21 cellular contexts compared by ENCODE assay signal in the genomic region with DNA sequence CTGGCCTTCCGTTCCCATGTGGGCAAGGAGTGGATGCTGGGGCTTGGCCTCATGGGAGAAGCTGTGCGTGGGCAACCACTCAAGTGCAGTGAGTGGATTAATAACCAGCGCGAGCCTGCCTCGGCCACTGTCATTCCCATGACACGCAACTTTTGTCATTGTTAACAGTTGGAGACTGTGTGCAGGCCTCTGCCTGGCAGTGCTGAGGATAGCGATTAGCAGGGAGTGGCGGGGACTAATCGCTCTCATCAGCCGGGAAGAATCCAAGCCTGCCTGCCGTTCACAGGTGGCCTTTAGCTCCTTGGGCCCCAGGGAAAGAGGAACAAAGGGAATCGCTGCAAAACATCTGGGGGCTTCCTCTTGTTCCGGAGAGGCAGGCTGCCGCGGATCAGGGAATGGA. TPM values are rescaled to one million over a fixed set of nuclear protein-coding genes. Genes with fewer than 3 reads are reported as not detected.
DNase-seq lines count a peak whose midpoint lies in the region; ATAC-seq and TF ChIP-seq lines count a peak whose summit lies in the region.
"Had no signal": no experiment of that assay in that cellular context is flagged by ENCODE, and none has a peak within 500 bp of the region (broad histone marks: within the 10 kb centered on the region; RNA-seq: fewer than 3 reads in every experiment).

No MANE protein-coding gene starts in this region.

- H3K4me3 ChIP-seq in tibial artery = no peak overlapping the region
- no peak overlapping the region for H3K4me3 ChIP-seq in CD8-positive, alpha-beta memory T cell (ENCODE audit: low read length)
- H3K4me3 ChIP-seq: esophagus muscularis mucosa, PC-9, upper lobe of left lung had no signal

- no peak for DNase-seq in Right ventricle myocardium superior
- no peak for DNase-seq in Right ventricle myocardium inferior (ENCODE audit: missing footprints)
- peak; percentile 69 for DNase-seq in ecto neural progenitor cell (ENCODE audit: low spot score)
- peak; percentile 38 for DNase-seq in midbrain (lab: John Stamatoyannopoulos, UW)
- peak in 1 of 2 donors; percentile 80 for DNase-seq in tibial artery
- DNase-seq in activated CD4-positive, alpha-beta memory T cell treated with anti-CD3 and anti-CD28 coated beads for 36 hours = no peak
- no peak for DNase-seq in CD8-positive, alpha-beta memory T cell
- DNase-seq: activated CD8-positive, alpha-beta memory T cell treated with anti-CD3 and anti-CD28 coated beads, Interleukin-2, amount 10 ng/mL, durations not matched to agents 7 days and 5 days; mesenchymal stem cell; NCI-H187 treated with DMSO at 0.1 percent for 48 hours; NCI-H524 treated with DMSO at 0.1 percent for 48 hours; PC-9; SK-N-SH; stimulated activated naive CD4-positive, alpha-beta T cell; T1000; upper lobe of left lung had no signal

- H3K9me3 ChIP-seq in tibial artery = no peaks in the 10 kb centered on the region
- H3K9me3 ChIP-seq in CD8-positive, alpha-beta memory T cell (ENCODE audit: low read length) = no peaks in the 10 kb centered on the region
- H3K9me3 ChIP-seq: esophagus muscularis mucosa, SK-N-SH, upper lobe of left lung had no signal

- H3K4me1 Mint-ChIP-seq in activated CD4-positive, alpha-beta memory T cell treated with anti-CD3 and anti-CD28 coated beads for 36 hours (ENCODE audit: low read depth) = no peaks in the 10 kb centered on the region
- H3K4me1 Mint-ChIP-seq in CD8-positive, alpha-beta memory T cell = no peaks in the 10 kb centered on the region
- H3K4me1 Mint-ChIP-seq: activated CD8-positive, alpha-beta memory T cell treated with anti-CD3 and anti-CD28 coated beads, Interleukin-2, amount 10 ng/mL, durations not matched to agents 7 days and 5 days had no signal

- peak overlapping the region; percentile 72 to 77 for H3K27ac ChIP-seq in tibial artery
- H3K27ac ChIP-seq in CD8-positive, alpha-beta memory T cell (ENCODE audit: low read depth, low read length) = no peak overlapping the region
- H3K27ac ChIP-seq: PC-9, upper lobe of left lung had no signal

- peak; percentile 22 for ATAC-seq in Right ventricle myocardium superior (ENCODE audit: poor library complexity)
- no peak for ATAC-seq in Right ventricle myocardium inferior
- ATAC-seq in HG02623 (IDR thresholded peaks at IDR 0.05; ENCODE audit: unreplicated experiment) = no peak
- ATAC-seq: activated CD8-positive, alpha-beta memory T cell treated with anti-CD3 and anti-CD28 coated beads, Interleukin-2, amount 10 ng/mL, durations not matched to agents 7 days and 5 days had no signal

- H3K9me3 Mint-ChIP-seq in activated CD4-positive, alpha-beta memory T cell treated with anti-CD3 and anti-CD28 coated beads for 36 hours = no peaks in the 10 kb centered on the region
- no peaks in the 10 kb centered on the region for H3K9me3 Mint-ChIP-seq in CD8-positive, alpha-beta memory T cell
- H3K9me3 Mint-ChIP-seq: activated T-helper 2 cell treated with anti-CD3 and anti-CD28 coated beads, Interferon-gamma antibody, Interleukin-2, Interleukin-4, amounts not matched to agents 10 μg/mL and 5 μg/mL and 100 μg/mL, durations not matched to agents 14 hours and 24 hours and 36 hours; nephron had no signal

- POLR2A ChIA-PET in activated CD4-positive, alpha-beta memory T cell treated with anti-CD3 and anti-CD28 coated beads for 36 hours (lab: Charles Lee) = no interaction called here
- POLR2A ChIA-PET in CD8-positive, alpha-beta memory T cell (lab: Charles Lee) = no interaction called here

- no peak for TF ChIP-seq CTCF in tibial artery (IDR thresholded peaks at IDR 0.05)

- peaks cover 0 to 85% (median 49%) of the 10 kb centered on the region in 4 donors for H3K4me1 ChIP-seq in tibial artery
- H3K4me1 ChIP-seq in CD8-positive, alpha-beta memory T cell (ENCODE audit: insufficient read depth, low read length) = no peaks in the 10 kb centered on the region

- CTCF ChIA-PET in activated CD4-positive, alpha-beta memory T cell treated with anti-CD3 and anti-CD28 coated beads for 36 hours (lab: Charles Lee) = no interaction called here
- CTCF ChIA-PET in CD8-positive, alpha-beta memory T cell (lab: Charles Lee) = no interaction called here

- H3K36me3 Mint-ChIP-seq in activated CD4-positive, alpha-beta memory T cell treated with anti-CD3 and anti-CD28 coated beads for 36 hours = no peaks in the 10 kb centered on the region
- H3K36me3 Mint-ChIP-seq in CD8-positive, alpha-beta memory T cell = no peaks in the 10 kb centered on the region
- H3K36me3 Mint-ChIP-seq: activated CD8-positive, alpha-beta memory T cell treated with anti-CD3 and anti-CD28 coated beads, Interleukin-2, amount 10 ng/mL, durations not matched to agents 7 days and 5 days had no signal

- H3K4me3 Mint-ChIP-seq in activated CD4-positive, alpha-beta memory T cell treated with anti-CD3 and anti-CD28 coated beads for 36 hours = no peak overlapping the region
- no peak overlapping the region for H3K4me3 Mint-ChIP-seq in CD8-positive, alpha-beta memory T cell
- H3K4me3 Mint-ChIP-seq: activated CD8-positive, alpha-beta memory T cell treated with anti-CD3 and anti-CD28 coated beads, Interleukin-2, amount 10 ng/mL, durations not matched to agents 7 days and 5 days; CD14-positive monocyte; nephron had no signal

- H3K36me3 ChIP-seq in tibial artery = no peaks in the 10 kb centered on the region
- no peaks in the 10 kb centered on the region for H3K36me3 ChIP-seq in CD8-positive, alpha-beta memory T cell (ENCODE audit: insufficient read depth, low read length)

- no peak overlapping the region for H3K27ac Mint-ChIP-seq in activated CD4-positive, alpha-beta memory T cell treated with anti-CD3 and anti-CD28 coated beads for 36 hours
- H3K27ac Mint-ChIP-seq in CD8-positive, alpha-beta memory T cell = no peak overlapping the region
- H3K27ac Mint-ChIP-seq: activated CD8-positive, alpha-beta memory T cell treated with anti-CD3 and anti-CD28 coated beads, Interleukin-2, amount 10 ng/mL, durations not matched to agents 7 days and 5 days; activated T-helper 2 cell treated with anti-CD3 and anti-CD28 coated beads, Interferon-gamma antibody, Interleukin-2, Interleukin-4, amounts not matched to agents 10 μg/mL and 5 μg/mL and 100 μg/mL, durations not matched to agents 14 hours and 24 hours and 36 hours; nephron had no signal

- no peaks in the 10 kb centered on the region for H3K27me3 ChIP-seq in tibial artery
- no peaks in the 10 kb centered on the region for H3K27me3 ChIP-seq in CD8-positive, alpha-beta memory T cell (ENCODE audit: insufficient read depth, low read length, poor library complexity, severe bottlenecking)
- H3K27me3 ChIP-seq: esophagus muscularis mucosa, upper lobe of left lung had no signal

- intact Hi-C loops in Right ventricle myocardium superior (cut with DNase I) (no loop called here), Right ventricle myocardium inferior (cut with DNase I) (no loop called here), tibial artery (cut with DNase I; ENCODE audit: low total_unique reads) (loop anchor here (5.0 kb wide), 1 partner anchor 45 kb away; no protein-coding TSS in a partner anchor)
- intact Hi-C loops in activated CD4-positive, alpha-beta memory T cell treated with anti-CD3 and anti-CD28 coated beads for 36 hours (cut with micrococcal nuclease) = no loop called here

- no peaks in the 10 kb centered on the region for H3K27me3 Mint-ChIP-seq in activated CD4-positive, alpha-beta memory T cell treated with anti-CD3 and anti-CD28 coated beads for 36 hours
- peaks cover 2 to 4% of the 10 kb centered on the region in 2 donors for H3K27me3 Mint-ChIP-seq in CD8-positive, alpha-beta memory T cell
- H3K27me3 Mint-ChIP-seq: activated CD8-positive, alpha-beta memory T cell treated with anti-CD3 and anti-CD28 coated beads, Interleukin-2, amount 10 ng/mL, durations not matched to agents 7 days and 5 days had no signal

RNA-seq across cellular contexts. Expression of a gene that starts 53.7 kb away (rescaled TPM):
- 54.5 TPM for total RNA-seq in Right ventricle myocardium superior
- total RNA-seq in Right ventricle myocardium inferior = 74.0 TPM
- 1 to 10 TPM; 4.6 to 5.8 TPM for total RNA-seq in activated CD4-positive, alpha-beta memory T cell treated with anti-CD3 and anti-CD28 coated beads for 36 hours
- 1 to 10 TPM; 4.2 to 4.8 TPM for total RNA-seq in CD8-positive, alpha-beta memory T cell
- 0.89 TPM for polyA plus RNA-seq in CD8-positive, alpha-beta memory T cell

Comparison
In these comparisons a context has a peak if more than half of its experiments do, and no peak if none do; other contexts are left out.
1. DNase-seq: peak in ecto neural progenitor cell (single experiment) and midbrain (single experiment); none in Right ventricle myocardium superior (single experiment), Right ventricle myocardium inferior (single experiment), activated CD4-positive, alpha-beta memory T cell treated with anti-CD3 and anti-CD28 coated beads for 36 hours (single experiment) and CD8-positive, alpha-beta memory T cell (0 of 5).